In the genomic region with DNA sequence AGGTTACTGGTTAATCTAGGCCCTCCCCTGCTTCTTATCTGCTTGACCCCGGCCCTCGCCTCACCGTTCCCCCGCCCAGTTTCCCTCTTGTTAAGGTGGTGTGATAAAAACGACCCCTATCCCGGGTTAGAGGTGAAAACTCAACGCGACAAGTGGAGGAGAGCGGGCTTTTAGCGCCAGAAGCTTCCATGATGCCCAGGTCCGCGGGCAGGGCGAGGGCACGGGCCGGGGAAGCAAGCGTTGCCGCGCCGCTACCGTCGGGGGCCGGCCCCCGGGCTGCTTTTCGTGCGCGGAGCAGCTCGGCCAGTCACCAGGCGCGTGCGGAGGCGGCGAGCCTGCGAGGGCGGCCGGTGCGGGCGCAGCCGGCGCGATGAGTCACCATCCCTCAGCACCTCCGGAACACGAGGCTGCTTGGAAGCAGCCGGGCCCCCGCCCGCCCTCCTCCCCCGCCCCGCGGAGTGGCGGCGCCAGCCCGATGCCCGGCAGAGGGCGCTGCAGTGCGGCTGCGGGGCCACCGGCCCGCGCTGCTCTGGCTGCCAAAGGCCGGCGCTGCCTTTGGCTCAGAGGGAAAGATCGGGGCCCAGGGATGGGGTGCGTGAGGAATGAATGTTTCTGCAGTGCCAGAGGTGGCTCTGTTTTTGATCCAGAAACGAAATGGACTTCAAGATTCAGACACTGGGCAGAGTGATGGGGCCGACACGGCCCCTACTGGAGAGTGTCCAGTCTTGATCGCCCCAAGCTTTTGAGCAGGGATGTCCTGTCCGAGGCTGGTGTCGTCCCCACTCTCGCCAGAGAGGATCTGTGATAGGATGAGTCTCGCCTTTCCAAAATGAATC, we compare ENCODE assay signal across 8 cellular contexts.
DNase-seq lines count a peak whose midpoint lies in the region; ATAC-seq and TF ChIP-seq lines count a peak whose summit lies in the region.

No MANE protein-coding gene starts in this region.

- H3K4me3 Mint-ChIP-seq in type B pancreatic cell: no peak overlapping the region

- no peaks in the 10 kb centered on the region for H3K4me1 Mint-ChIP-seq in type B pancreatic cell (ENCODE audit: unreplicated experiment)

- H4K20me1 ChIP-seq in KMS-11 (ENCODE audit: insufficient read depth) (no peaks in the 10 kb centered on the region), SU-DHL-6 (ENCODE audit: low read depth, low read length) (no peaks in the 10 kb centered on the region)

- ATAC-seq in GM21423 (IDR thresholded peaks at IDR 0.05; ENCODE audit: unreplicated experiment): peak; percentile 68

- H3K9me3 Mint-ChIP-seq in type B pancreatic cell: no peaks in the 10 kb centered on the region

- no peaks in the 10 kb centered on the region for H3K9me2 ChIP-seq in SU-DHL-6 (replicated peaks; ENCODE audit: insufficient read depth, low read length)

- H3K27me3 ChIP-seq in KMS-11 (ENCODE audit: insufficient read depth, low read depth) (no peaks in the 10 kb centered on the region), SU-DHL-6 (ENCODE audit: low read length) (no peaks in the 10 kb centered on the region), cardiac muscle cell (no peaks in the 10 kb centered on the region)

- no peak overlapping the region for H3K9ac ChIP-seq in KMS-11
- no peak overlapping the region for H3K9ac ChIP-seq in SU-DHL-6 (ENCODE audit: low read length)

- H2AFZ ChIP-seq in KMS-11 (ENCODE audit: low read depth) (peak overlapping the region; percentile 45), SU-DHL-6 (ENCODE audit: low read depth, low read length, severe bottlenecking) (no peak overlapping the region)

- DNase-seq in Caki2 (ENCODE audit: low read depth) (peak; percentile 66), cardiac muscle cell (ENCODE audit: low read depth in 1 of 2, low spot score in 1 of 2) (peak; percentile 82 to 92), posterior vena cava (ENCODE audit: low spot score) (peak; percentile 95), type B pancreatic cell (ENCODE audit: extremely low spot score, unreplicated experiment) (peak; percentile 83)
- peak; percentile 49 for DNase-seq in activated naive CD8-positive, alpha-beta T cell treated with anti-CD3 and anti-CD28 coated beads, Interleukin-2, amount 50 U/mL, for 16 hours (ENCODE audit: low read depth, low spot score)

- H3K79me2 ChIP-seq in KMS-11 (ENCODE audit: insufficient read depth, low read depth): no peaks in the 10 kb centered on the region
- H3K79me2 ChIP-seq in SU-DHL-6 (ENCODE audit: insufficient read depth, low read length): no peaks in the 10 kb centered on the region

- peaks cover 2% of the 10 kb centered on the region for H3K27me3 Mint-ChIP-seq in type B pancreatic cell

- H3K27ac ChIP-seq in KMS-11 (no peak overlapping the region), SU-DHL-6 (ENCODE audit: low read depth, low read length) (no peak overlapping the region), cardiac muscle cell (peak overlapping the region; percentile 80)

- H3K4me1 ChIP-seq in KMS-11 (ENCODE audit: low read depth, poor library complexity, severe bottlenecking): peaks cover 4% of the 10 kb centered on the region
- H3K4me1 ChIP-seq in cardiac muscle cell (ENCODE audit: low read depth): peaks cover 3% of the 10 kb centered on the region

- no peak overlapping the region for H3K27ac Mint-ChIP-seq in type B pancreatic cell

- H3F3A ChIP-seq in SU-DHL-6 (ENCODE audit: insufficient read depth): no peaks in the 10 kb centered on the region

- H3K4me2 ChIP-seq in KMS-11 (peak overlapping the region; percentile 10; the same call in 1 of the 2 replicates), SU-DHL-6 (ENCODE audit: low read depth, low read length, poor library complexity, severe bottlenecking) (no peak overlapping the region)

- H3K4me3 ChIP-seq in KMS-11 (IDR thresholded peaks at IDR 0.05; ENCODE audit: insufficient read depth, low read depth, low read length) (no peak overlapping the region), SU-DHL-6 (ENCODE audit: insufficient read depth, low read length, poor library complexity, severe bottlenecking) (no peak overlapping the region), cardiac muscle cell (no peak overlapping the region)

- intact Hi-C loops in posterior vena cava (cut with DNase I): loop anchor here in 1 of 2 donors (5.0 kb wide), 1 partner anchor 109 kb away; no protein-coding TSS in a partner anchor

- no peaks in the 10 kb centered on the region for H3K36me3 ChIP-seq in KMS-11 (ENCODE audit: insufficient read depth)
- no peaks in the 10 kb centered on the region for H3K36me3 ChIP-seq in SU-DHL-6 (ENCODE audit: low read length)
- H3K36me3 ChIP-seq in cardiac muscle cell: no peaks in the 10 kb centered on the region

- H3K36me3 Mint-ChIP-seq in type B pancreatic cell: no peaks in the 10 kb centered on the region

- in situ Hi-C loops in Caki2 (cut with HindIII; ENCODE audit: low pct_unique_long_range_greater_than_20kb, low sequenced_read_pairs): no loop called here

- TF ChIP-seq CTCF in KMS-11 (conservative IDR thresholded peaks at IDR 0.05; ENCODE audit: low read depth, low read length) (peak; percentile 56; the same call in 1 of the 2 replicates), SU-DHL-6 (IDR thresholded peaks at IDR 0.05; ENCODE audit: insufficient read depth, low read length, poor library complexity, severe bottlenecking) (peak; percentile 42), cardiac muscle cell (IDR thresholded peaks at IDR 0.05; ENCODE audit: low read depth, low read length) (peak; percentile 40), type B pancreatic cell (conservative IDR thresholded peaks at IDR 0.05) (peak; percentile 83)

- H3K9me3 ChIP-seq in SU-DHL-6 (ENCODE audit: insufficient read depth, low read length) (no peaks in the 10 kb centered on the region), cardiac muscle cell (ENCODE audit: low read depth) (no peaks in the 10 kb centered on the region)
